18 cellular contexts compared by ENCODE assay signal in genomic region chr15:92629975-92630626, GRCh38. TPM values are rescaled to one million over a fixed set of nuclear protein-coding genes. Genes with fewer than 3 reads are reported as not detected.
DNase-seq lines count a peak whose midpoint lies in the region; ATAC-seq, FAIRE-seq and TF ChIP-seq lines count a peak whose summit lies in the region.
"Had no signal": no experiment of that assay in that cellular context is flagged by ENCODE, and none has a peak within 500 bp of the region (broad histone marks: within the 10 kb centered on the region; RNA-seq: fewer than 3 reads in every experiment).

No MANE protein-coding gene starts in this region.

- intact Hi-C loops in HepG2 (cut with micrococcal nuclease; ENCODE audit: unreplicated experiment) (no loop called here), right lobe of liver (cut with DNase I) (no loop called here), stomach (cut with DNase I; ENCODE audit: low total_unique reads) (no loop called here), natural killer cell (cut with micrococcal nuclease) (no loop called here)

- TF ChIP-seq CTCF in HepG2 (CRISPR knock-in tag; IDR thresholded peaks at IDR 0.05) (no peak), right lobe of liver (IDR thresholded peaks at IDR 0.05) (no peak), VCaP (conservative IDR thresholded peaks at IDR 0.05) (no peak), stomach (IDR thresholded peaks at IDR 0.05) (no peak), natural killer cell (IDR thresholded peaks at IDR 0.05) (no peak)

- TF ChIP-seq EP300 in HepG2 (IDR thresholded peaks at IDR 0.05; ENCODE audit: low read depth in 2 of 2, low read length in 2 of 2) (no peak), HepG2 (CRISPR knock-in tag; IDR thresholded peaks at IDR 0.05; ENCODE audit: borderline replicate concordance) (no peak), stomach (IDR thresholded peaks at IDR 0.05) (no peak)

- H3K36me3 ChIP-seq in HepG2 (replicated peaks in 1 of 2; ENCODE audit: control insufficient read depth in 1 of 2, insufficient read depth in 2 of 2, low read length in 2 of 2), result no peaks in the 10 kb centered on the region
- H3K36me3 ChIP-seq in right lobe of liver, result no peaks in the 10 kb centered on the region
- H3K36me3 ChIP-seq in stomach, result peaks cover 0 to 36% (median 30%) of the 10 kb centered on the region in 4 donors
- H3K36me3 ChIP-seq: MG63 had no signal

- H3K27me3 ChIP-seq in HepG2 (ENCODE audit: control insufficient read depth in 1 of 2, insufficient read depth in 2 of 2, low read length in 2 of 2), result 0 out of 5 replicates have a peak, but pooled peaks cover 0 to 8% of the 10 kb centered on the region in 2 experiments
- no peaks in the 10 kb centered on the region for H3K27me3 ChIP-seq in right lobe of liver
- no peaks in the 10 kb centered on the region for H3K27me3 ChIP-seq in stomach
- H3K27me3 ChIP-seq: dorsolateral prefrontal cortex, MG63, pancreas had no signal

- POLR2A ChIA-PET in HepG2 (lab: Yijun Ruan, JAX), result no interaction called here

- no peak overlapping the region for H3K4me2 ChIP-seq in HepG2 (ENCODE audit: low read depth, low read length)

- 57% methylated on average over 10 of the region's 11 CpGs for WGBS in HepG2 (ENCODE audit: low lambda C conversion rate)
- 80% methylated on average over 11 of the region's 11 CpGs for WGBS in right lobe of liver (ENCODE audit: insufficient coverage, low coverage, low lambda C conversion rate, missing lambda C conversion rate)
- WGBS in stomach, 5 donors, result 87 to 92% (median 90%) methylated on average over 11 of the region's 11 CpGs

- BruUV-seq in HepG2 (replicated peaks; lab: Mats Ljungman, UMichigan), result no TSS peak

- H3K27ac ChIP-seq in HepG2 (ENCODE audit: extremely low read length, insufficient read depth, low read length), result no peak overlapping the region
- H3K27ac ChIP-seq in right lobe of liver, result no peak overlapping the region
- peak overlapping the region; percentile 32 for H3K27ac ChIP-seq in VCaP
- H3K27ac ChIP-seq in stomach, result no peak overlapping the region
- H3K27ac ChIP-seq: pancreas had no signal

- CTCF ChIA-PET in HepG2 (lab: Yijun Ruan, JAX; ENCODE audit: low intra/inter-chr PET ratio, low total read pairs), result no interaction called here

- ATAC-seq in HepG2 (no peak), right lobe of liver (no peak), natural killer cell (no peak)
- ATAC-seq: pancreas had no signal

- no peaks in the 10 kb centered on the region for H3K79me2 ChIP-seq in HepG2 (ENCODE audit: insufficient read depth, low read length)

- TF ChIP-seq RAD21 in HepG2 (CRISPR knock-in tag; IDR thresholded peaks at IDR 0.05), result no peak

- no peaks in the 10 kb centered on the region for H3K27me3 Mint-ChIP-seq in natural killer cell (ENCODE audit: low read depth in 2 of 2)

- no peak for FAIRE-seq in HepG2 (lab: Jason Lieb, UNC)
- no peak for FAIRE-seq in GM19239 (lab: Jason Lieb, UNC)

- no peak overlapping the region for H3K9ac ChIP-seq in HepG2 (ENCODE audit: insufficient read depth, low read depth, low read length)

- no peaks in the 10 kb centered on the region for H4K20me1 ChIP-seq in HepG2 (ENCODE audit: insufficient read depth, low read length)

- DNase-seq in HepG2 (ENCODE audit: low spot score) (no peak), right lobe of liver (no peak), KBM-7 (peak; percentile 23), stomach (peak; percentile 11), GM19239 (ENCODE audit: insufficient read length, low spot score) (no peak), natural killer cell (no peak)
- no peak for DNase-seq in stimulated activated CD8-positive, alpha-beta memory T cell treated with anti-CD3 and anti-CD28 coated beads, Interleukin-4, amount 100 ng/mL, for 48 hours
- DNase-seq: AML-193, Calu3, foreskin melanocyte, MG63, naive B cell, NCI-H187, NCI-H524, pancreas, Right ventricle myocardium superior had no signal

- H3K4me1 Mint-ChIP-seq in natural killer cell, result no peaks in the 10 kb centered on the region
- H3K4me1 Mint-ChIP-seq: naive B cell had no signal

- no peak for TF ChIP-seq POLR2A in HepG2 (IDR thresholded peaks at IDR 0.05; ENCODE audit: insufficient read depth in 1 of 2, low read depth in 2 of 2, low read length in 2 of 2)
- no peak for TF ChIP-seq POLR2A in right lobe of liver (IDR thresholded peaks at IDR 0.05)
- TF ChIP-seq POLR2A in stomach (IDR thresholded peaks at IDR 0.05), result no peak

- H3K9me3 Mint-ChIP-seq in natural killer cell, result no peaks in the 10 kb centered on the region

- H3K4me1 ChIP-seq in HepG2 (ENCODE audit: insufficient read depth, low read length), result no peaks in the 10 kb centered on the region
- H3K4me1 ChIP-seq in right lobe of liver, result no peaks in the 10 kb centered on the region
- H3K4me1 ChIP-seq in stomach, result peaks cover 18 to 40% (median 28%) of the 10 kb centered on the region in 4 donors

- in situ Hi-C loops in HepG2 (cut with HindIII; ENCODE audit: extremely low pct_ligation_motif_present, low pct_unique_long_range_greater_than_20kb) (no loop called here), KBM-7 (cut with MboI; ENCODE audit: low pct_unique_long_range_greater_than_20kb, low sequenced_read_pairs) (no loop called here)

- no peak overlapping the region for H3K27ac Mint-ChIP-seq in natural killer cell

- H3K4me3 Mint-ChIP-seq in natural killer cell, result no peak overlapping the region
- H3K4me3 Mint-ChIP-seq: naive B cell had no signal

- H3K4me3 ChIP-seq in HepG2 (replicated peaks in 1 of 3; ENCODE audit: insufficient read depth in 1 of 3, low read depth in 2 of 3, low read length in 3 of 3) (no peak overlapping the region), right lobe of liver (no peak overlapping the region), stomach (no peak overlapping the region)
- H3K4me3 ChIP-seq: dorsolateral prefrontal cortex, MG63, pancreas had no signal

- H3K9me3 ChIP-seq in HepG2 (ENCODE audit: low read length) (no peaks in the 10 kb centered on the region), right lobe of liver (no peaks in the 10 kb centered on the region), stomach (no peaks in the 10 kb centered on the region)
- H3K9me3 ChIP-seq: MG63, pancreas had no signal

- no peak overlapping the region for H2AFZ ChIP-seq in HepG2 (ENCODE audit: low read length)

- H3K36me3 Mint-ChIP-seq in natural killer cell, result no peaks in the 10 kb centered on the region
- H3K36me3 Mint-ChIP-seq: naive B cell had no signal

TF ChIP-seq in HepG2, 621 proteins besides CTCF, POLR2A, EP300 and RAD21:
- peak; percentile 59 for TF ChIP-seq MNT (IDR thresholded peaks at IDR 0.05)
- no peak for TF ChIP-seq TEAD2 (CRISPR knock-in tag; IDR thresholded peaks at IDR 0.05)

RNA-seq across cellular contexts. Expression of gene FAM174B, which starts 25.5 kb away (rescaled TPM):
- total RNA-seq in HepG2 (2016; rRNA removed; fragmentation: Illumina TruSeq; extraction: Trizol), result 1.3 and 2.1 TPM in 2 replicates
- total RNA-seq in HepG2 (2016; cell fraction: cytosol; rRNA removed; fragmentation: Illumina TruSeq; extraction: Trizol; ENCODE audit: low read depth), result 1.6 and 1.7 TPM in 2 replicates
- total RNA-seq in HepG2 (2016; cell fraction: insoluble cytoplasmic fraction; rRNA removed; fragmentation: Illumina TruSeq; extraction: Trizol), result 1.1 and 2.1 TPM in 2 replicates
- 1.0 and 1.9 TPM in 2 replicates for total RNA-seq in HepG2 (2016; cell fraction: membrane; rRNA removed; fragmentation: Illumina TruSeq; extraction: Trizol)
- 2.5 and 4.4 TPM in 2 replicates for total RNA-seq in HepG2 (2016; cell fraction: nucleus; rRNA removed; fragmentation: Illumina TruSeq; extraction: Trizol)
- polyA plus RNA-seq in HepG2 (2011; rRNA removed), result 0.68 and 0.90 TPM in 2 replicates
- 0.47 TPM in 1 of 2 replicates, not detected in the other for polyA plus RNA-seq in HepG2 (2011; cell fraction: cytosol; rRNA removed)
- polyA plus RNA-seq in HepG2 (2011; cell fraction: nucleus; rRNA removed), result 0.92 and 0.97 TPM in 2 replicates
- 0.55 TPM in 2 replicates for polyA plus RNA-seq in HepG2 (2012)
- polyA plus RNA-seq in HepG2 (2016; cell fraction: cytosol; fragmentation: Illumina TruSeq; extraction: Trizol; ENCODE audit: low read depth), result 0.67 TPM in 1 of 2 replicates, not detected in the other
- polyA plus RNA-seq in HepG2 (2016; cell fraction: insoluble cytoplasmic fraction; fragmentation: Illumina TruSeq; extraction: Trizol; ENCODE audit: low read depth), result 0.79 and 1.3 TPM in 2 replicates
- 0.34 and 0.90 TPM in 2 replicates for polyA plus RNA-seq in HepG2 (2016; cell fraction: membrane; fragmentation: Illumina TruSeq; extraction: Trizol; ENCODE audit: low read depth)
- polyA plus RNA-seq in HepG2 (2016; cell fraction: nucleus; fragmentation: Illumina TruSeq; extraction: Trizol; ENCODE audit: insufficient read depth, low read depth), result 3.7 and 6.7 TPM in 2 replicates
- polyA minus RNA-seq in HepG2 (2011; rRNA and poly(A)+ RNA removed; ENCODE audit: low replicate concordance), result 0.22 and 12.1 TPM in 2 replicates
- polyA minus RNA-seq in HepG2 (2011; cell fraction: cytosol; rRNA and poly(A)+ RNA removed), result 1.9 TPM in 1 of 2 replicates, not detected in the other
- 3.2 and 4.8 TPM in 2 replicates for polyA minus RNA-seq in HepG2 (2011; cell fraction: nucleus; rRNA and poly(A)+ RNA removed)
- total RNA-seq in right lobe of liver, result 10 to 100 TPM in 1 of 6 experiments, 1 to 10 TPM in 5; 2.0 to 11.9 (median 4.7) TPM
- total RNA-seq in stomach, result 10 to 100 TPM; 14.6 to 54.0 (median 36.2) TPM
- polyA plus RNA-seq in stomach, result 10 to 100 TPM; 21.7 to 30.3 (median 22.7) TPM
- 1 to 10 TPM in 1 of 3 donors, under 1 TPM in 2; 0.68 to 2.6 (median 0.88) TPM for total RNA-seq in natural killer cell

Comparison
In these comparisons a context has a peak if more than half of its experiments do, and no peak if none do; other contexts are left out.
1. DNase-seq: peak in KBM-7 (single experiment) and stomach (single experiment); none in HepG2 (single experiment), right lobe of liver (0 of 3), GM19239 (single experiment), stimulated activated CD8-positive, alpha-beta memory T cell treated with anti-CD3 and anti-CD28 coated beads, Interleukin-4, amount 100 ng/mL, for 48 hours (single experiment) and natural killer cell (single experiment).